Comparison of ENCODE assay signal across 18 cellular contexts in genomic region chr2:16294791-16295190, GRCh38.
DNase-seq lines count a peak whose midpoint lies in the region; ATAC-seq and TF ChIP-seq lines count a peak whose summit lies in the region.
"Had no signal": no experiment of that assay in that cellular context is flagged by ENCODE, and none has a peak within 500 bp of the region (broad histone marks: within the 10 kb centered on the region; RNA-seq: fewer than 3 reads in every experiment).

No MANE protein-coding gene starts in this region.

- no peak for TF ChIP-seq POLR2A in esophagus muscularis mucosa (IDR thresholded peaks at IDR 0.05; ENCODE audit: low read depth)

- no peak overlapping the region for H3K27ac ChIP-seq in esophagus muscularis mucosa (replicated peaks in 1 of 4)
- H3K27ac ChIP-seq: BLaER1 treated with 17β-estradiol and CSF1 and Interleukin-3, amounts not matched to agents 10 nM and 100 nM; C4-2B had no signal

- no peaks in the 10 kb centered on the region for H3K36me3 Mint-ChIP-seq in mesothelial cell of epicardium
- H3K36me3 Mint-ChIP-seq: CD8-positive, alpha-beta T cell had no signal

- intact Hi-C loops in esophagus muscularis mucosa (cut with DNase I), result no loop called here

- H3K4me3 Mint-ChIP-seq in mesothelial cell of epicardium, result no peak overlapping the region
- H3K4me3 Mint-ChIP-seq: CD4-positive, alpha-beta T cell; CD8-positive, alpha-beta T cell had no signal

- H3K4me1 Mint-ChIP-seq in mesothelial cell of epicardium, result peaks cover 19% of the 10 kb centered on the region

- 88% methylated on average over 7 of the region's 7 CpGs for WGBS in esophagus muscularis mucosa

- peaks cover 0 to 4% (median 0%) of the 10 kb centered on the region in 4 donors for H3K27me3 ChIP-seq in esophagus muscularis mucosa
- H3K27me3 ChIP-seq: BLaER1 treated with 17β-estradiol and CSF1 and Interleukin-3, amounts not matched to agents 10 nM and 100 nM had no signal

- no peaks in the 10 kb centered on the region for H3K27me3 Mint-ChIP-seq in mesothelial cell of epicardium (ENCODE audit: low read depth)

- no peak for TF ChIP-seq EP300 in esophagus muscularis mucosa (IDR thresholded peaks at IDR 0.05)

- no peak for TF ChIP-seq CTCF in esophagus muscularis mucosa (IDR thresholded peaks at IDR 0.05)
- no peak for TF ChIP-seq CTCF in mesothelial cell of epicardium (IDR thresholded peaks at IDR 0.05; ENCODE audit: unreplicated experiment)

- H3K36me3 ChIP-seq in esophagus muscularis mucosa, result no peaks in the 10 kb centered on the region
- H3K36me3 ChIP-seq: BLaER1 treated with 17β-estradiol and CSF1 and Interleukin-3, amounts not matched to agents 10 nM and 100 nM had no signal

- DNase-seq in ELF-1 (ENCODE audit: low read depth, low spot score), result peak; percentile 15
- peak; percentile 53 for DNase-seq in esophagus muscularis mucosa (ENCODE audit: extremely low spot score)
- DNase-seq in mesothelial cell of epicardium (ENCODE audit: low spot score in 2 of 2, unreplicated experiment in 2 of 2), result no peak
- no peak for DNase-seq in amniotic stem cell (lab: John Stamatoyannopoulos, UW)
- no peak for DNase-seq in NCI-H146 treated with DMSO at 0.1 percent for 48 hours (lab: John Stamatoyannopoulos, UW; ENCODE audit: unreplicated experiment)
- no peak for DNase-seq in midbrain (lab: John Stamatoyannopoulos, UW)
- DNase-seq: 8988T; ACHN; Caco-2; Calu3; CD4-positive, alpha-beta T cell; CD8-positive, alpha-beta T cell; DMS79 treated with DMSO at 0.1 percent for 48 hours; GDM1 had no signal

- no peak for ATAC-seq in HG02610 (IDR thresholded peaks at IDR 0.05; ENCODE audit: unreplicated experiment)
- ATAC-seq: CD8-positive, alpha-beta T cell; GM12878 had no signal

- H3K9me3 Mint-ChIP-seq in mesothelial cell of epicardium, result peaks cover 3% of the 10 kb centered on the region
- H3K9me3 Mint-ChIP-seq: CD4-positive, alpha-beta T cell; CD8-positive, alpha-beta T cell had no signal

- no peaks in the 10 kb centered on the region for H3K9me3 ChIP-seq in esophagus muscularis mucosa

- peak overlapping the region; percentile 81 for H3K27ac Mint-ChIP-seq in mesothelial cell of epicardium
- H3K27ac Mint-ChIP-seq: CD4-positive, alpha-beta T cell; CD8-positive, alpha-beta T cell had no signal

- H3K4me3 ChIP-seq in esophagus muscularis mucosa, result no peak overlapping the region
- H3K4me3 ChIP-seq: BLaER1 treated with 17β-estradiol and CSF1 and Interleukin-3, amounts not matched to agents 10 nM and 100 nM; GM12878 had no signal

- no peaks in the 10 kb centered on the region for H3K4me1 ChIP-seq in esophagus muscularis mucosa
- H3K4me1 ChIP-seq: BLaER1 treated with 17β-estradiol and CSF1 and Interleukin-3, amounts not matched to agents 10 nM and 100 nM had no signal

Comparison
In these comparisons a context has a peak if more than half of its experiments do, and no peak if none do; other contexts are left out.
1. DNase-seq: peak in ELF-1 (single experiment) and esophagus muscularis mucosa (single experiment); none in mesothelial cell of epicardium (0 of 2), amniotic stem cell (single experiment), NCI-H146 treated with DMSO at 0.1 percent for 48 hours (single experiment) and midbrain (single experiment).